ENCODE assay signal across 18 cellular contexts in genomic region chr12:67026847-67027246, GRCh38.
"Had no signal": no experiment of that assay in that cellular context is flagged by ENCODE, and none has a peak within 500 bp of the region (broad histone marks: within the 10 kb centered on the region; RNA-seq: fewer than 3 reads in every experiment).

No MANE protein-coding gene starts in this region.

- DNase-seq: activated B cell treated with CpG ODN at 0.5 μM for 24 hours; activated CD4-positive, alpha-beta memory T cell treated with anti-CD3 and anti-CD28 coated beads for 36 hours; activated CD4-positive, alpha-beta T cell treated with anti-CD3 and anti-CD28 coated beads for 4 hours; activated gamma-delta T cell treated with Interleukin-2 at 50 U/mL for 16 hours; activated T-cell treated with anti-CD3 and anti-CD28 coated beads for 4 hours; effector memory CD4-positive, alpha-beta T cell; foreskin keratinocyte; hippocampal formation; occipital lobe; posterior cingulate gyrus; sigmoid colon; spleen; stimulated activated CD4-positive, alpha-beta T cell treated with anti-CD3 and anti-CD28 coated beads, Interleukin-4, amount 100 ng/mL, for 4 hours; stimulated activated naive B cell treated with anti-CD40 and anti-IgM and Interleukin-4, amounts not matched to agents 10 μg/mL and 1 μg/mL and 100 μg/mL, for 72 hours; T-helper 2 cell had no signal

- H3K27me3 ChIP-seq: foreskin keratinocyte, sigmoid colon, spleen had no signal

- H3K4me3 ChIP-seq: lung, sigmoid colon, spleen had no signal

- H3K36me3 ChIP-seq: sigmoid colon, spleen had no signal

- H3K27ac ChIP-seq: foreskin keratinocyte, sigmoid colon, spleen had no signal

- ATAC-seq: activated naive CD4-positive, alpha-beta T cell treated with anti-CD3 and anti-CD28 coated beads, Interleukin-2, amount 50 U/mL, for 72 hours; foreskin keratinocyte; left lobe of liver; stimulated activated naive B cell treated with anti-CD40 and anti-IgM and Interleukin-4, amounts not matched to agents 10 μg/mL and 1 μg/mL and 100 μg/mL, for 72 hours had no signal

- H3K9me3 ChIP-seq: sigmoid colon, spleen had no signal

- H3K4me1 ChIP-seq: foreskin keratinocyte had no signal
